In genomic region chr7:22278660-22279059, GRCh38 we compare ENCODE assay signal across 24 cellular contexts.
DNase-seq lines count a peak whose midpoint lies in the region; ATAC-seq, FAIRE-seq and TF ChIP-seq lines count a peak whose summit lies in the region.
"Had no signal": no experiment of that assay in that cellular context is flagged by ENCODE, and none has a peak within 500 bp of the region (broad histone marks: within the 10 kb centered on the region; RNA-seq: fewer than 3 reads in every experiment).

No MANE protein-coding gene starts in this region.

- WGBS in small intestine, 3 donors = 13 to 64% (median 37%) methylated on average over 2 of the region's 2 CpGs

- H3K36me3 ChIP-seq in small intestine (ENCODE audit: control insufficient read depth in 2 of 2, insufficient read depth in 2 of 2, low read length in 2 of 2) (peaks cover 0 to 3% of the 10 kb centered on the region in 2 donors), BE2C (peaks cover 18% of the 10 kb centered on the region)

- DNase-seq in NCI-H146 (lab: John Stamatoyannopoulos, UW) (peak; percentile 29), NCI-H146 treated with DMSO at 0.1 percent for 48 hours (lab: John Stamatoyannopoulos, UW; ENCODE audit: unreplicated experiment) (no peak), NCI-H1105 (lab: John Stamatoyannopoulos, UW) (peak; percentile 77), small intestine (peak; percentile 48), BE2C (no peak)
- DNase-seq: 8988T, AML-193, KG1, NCI-H187, NCI-H2171 treated with DMSO at 0.1 percent for 48 hours, NCI-H524 treated with DMSO at 0.1 percent for 48 hours, SHP77 treated with DMSO at 0.1 percent for 48 hours, SW 1271, T-helper 2 cell had no signal

- H3K4me3 ChIP-seq in small intestine (ENCODE audit: low read depth in 1 of 2, low read length in 2 of 2) (no peak overlapping the region), BE2C (ENCODE audit: low read depth, low read length) (no peak overlapping the region)
- H3K4me3 ChIP-seq: GM23338, SK-N-MC had no signal

- ATAC-seq in HG02763 (IDR thresholded peaks at IDR 0.05; ENCODE audit: unreplicated experiment) = no peak
- ATAC-seq: GM23338, HCT116 had no signal

- H3K9me3 ChIP-seq in small intestine (ENCODE audit: control insufficient read depth, low read depth) (no peaks in the 10 kb centered on the region), BE2C (no peaks in the 10 kb centered on the region)

- H3K27ac ChIP-seq in VCaP = peak overlapping the region; percentile 23; the same call in 1 of the 2 replicates
- H3K27ac ChIP-seq in small intestine (ENCODE audit: low read depth in 1 of 2, low read length in 1 of 2) = no peak overlapping the region
- H3K27ac ChIP-seq: C4-2B, RWPE1, SK-N-MC had no signal

- TF ChIP-seq CTCF in VCaP (conservative IDR thresholded peaks at IDR 0.05) = no peak
- no peak for TF ChIP-seq CTCF in BE2C (IDR thresholded peaks at IDR 0.05; ENCODE audit: low read depth, low read length)

- no peak for FAIRE-seq in small intestine (lab: Jason Lieb, UNC)
- FAIRE-seq: D721Med, GM12892, HTR-8/SVneo had no signal

- H3K27me3 ChIP-seq in small intestine (ENCODE audit: control insufficient read depth in 2 of 2, insufficient read depth in 2 of 2, low read length in 2 of 2) (no peaks in the 10 kb centered on the region), BE2C (no peaks in the 10 kb centered on the region)

- H3K4me1 ChIP-seq in small intestine (ENCODE audit: control insufficient read depth in 2 of 2, insufficient read depth in 1 of 2, low read depth in 1 of 2, low read length in 1 of 2) = peaks cover 0 to 2% of the 10 kb centered on the region in 2 donors
- H3K4me1 ChIP-seq in BE2C = no peaks in the 10 kb centered on the region; the same call in none of the 2 replicates

Comparison
In these comparisons a context has a peak if more than half of its experiments do, and no peak if none do; other contexts are left out.
1. DNase-seq: peak in NCI-H146 (single experiment), NCI-H1105 (single experiment) and small intestine (single experiment); none in NCI-H146 treated with DMSO at 0.1 percent for 48 hours (single experiment) and BE2C (single experiment).